ENCODE assay signal across 1 cellular context in the genomic region with DNA sequence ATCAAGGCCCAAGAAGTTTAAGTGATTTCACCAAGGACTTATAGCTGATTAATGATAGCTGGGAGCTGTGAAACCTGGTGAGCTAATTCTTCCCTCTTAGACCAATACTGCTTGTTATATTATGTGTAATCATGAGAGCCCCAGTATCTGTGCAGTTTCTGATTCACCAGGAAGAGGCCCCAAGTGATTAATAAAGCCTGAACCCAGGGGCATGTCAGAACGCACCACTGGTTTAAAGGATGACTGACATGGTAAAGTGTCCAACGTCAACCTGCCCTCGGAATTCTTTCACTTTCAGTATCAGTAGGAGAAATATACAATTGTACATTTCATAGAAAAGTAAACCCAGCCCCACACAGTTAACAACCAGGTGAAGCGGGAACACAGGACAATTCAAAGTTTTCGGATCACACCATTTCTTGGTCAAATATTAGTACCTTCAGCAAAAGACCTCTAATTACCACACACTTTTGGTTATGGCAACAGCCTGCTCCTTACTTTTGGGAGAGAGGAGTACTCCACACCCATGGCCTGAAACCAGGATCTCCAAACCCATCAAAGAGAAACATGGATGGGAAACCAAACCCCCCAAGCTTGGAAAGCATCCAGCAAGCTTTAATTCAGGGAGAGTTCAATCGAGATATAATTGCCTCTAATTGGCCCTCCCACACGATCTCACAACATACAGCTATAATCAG.
TF ChIP-seq lines count a peak whose summit lies in the region.

No MANE protein-coding gene starts in this region.

TF ChIP-seq in GM12878, 131 proteins besides CTCF, POLR2A, EP300 and RAD21 (continued from another document):
- TF ChIP-seq ZNF622 (IDR thresholded peaks at IDR 0.05) (no peak), BCL11A (IDR thresholded peaks at IDR 0.05; ENCODE audit: low read depth, low read length) (peak; percentile 92), RUNX3 (IDR thresholded peaks at IDR 0.05; ENCODE audit: low read length) (peak; percentile 86), NFXL1 (IDR thresholded peaks at IDR 0.05; ENCODE audit: borderline replicate concordance) (no peak)
TF ChIP-seq in GM12878: peak in this region for 39.
